Comparison of ENCODE assay signal across 29 cellular contexts in genomic region chr15:62250978-62251377, GRCh38.
DNase-seq lines count a peak whose midpoint lies in the region; ATAC-seq, FAIRE-seq and TF ChIP-seq lines count a peak whose summit lies in the region.
"Had no signal": no experiment of that assay in that cellular context is flagged by ENCODE, and none has a peak within 500 bp of the region (broad histone marks: within the 10 kb centered on the region; RNA-seq: fewer than 3 reads in every experiment).

No MANE protein-coding gene starts in this region.

- DNase-seq in right atrium auricular region (ENCODE audit: low spot score): peak; percentile 30
- DNase-seq in right cardiac atrium: no peak
- no peak for DNase-seq in A549 (ENCODE audit: low read depth in 1 of 2, low spot score in 1 of 2)
- peak; percentile 14 for DNase-seq in coronary artery (ENCODE audit: low spot score)
- peak; percentile 64 for DNase-seq in osteocyte (ENCODE audit: extremely low spot score, unreplicated experiment)
- DNase-seq in CD1c-positive myeloid dendritic cell (ENCODE audit: extremely low spot score): no peak
- DNase-seq in 8988T: no peak
- DNase-seq: AML-193; CD4-positive, alpha-beta memory T cell; CD4-positive, CD25-positive, alpha-beta regulatory T cell; CD8-positive, alpha-beta memory T cell; COR-L47; DMS 273 treated with DMSO at 0.1 percent for 48 hours; DMS153; DMS53; DMS79; DND-41; EL; GDM1 had no signal

- WGBS in right cardiac atrium: 78% methylated on average over 6 of the region's 6 CpGs
- WGBS in A549 (ENCODE audit: missing lambda C conversion rate): 77% methylated on average over 6 of the region's 6 CpGs

- H3K27me3 ChIP-seq in right atrium auricular region: no peaks in the 10 kb centered on the region
- no peaks in the 10 kb centered on the region for H3K27me3 ChIP-seq in right cardiac atrium (ENCODE audit: control insufficient read depth, insufficient read depth)
- H3K27me3 ChIP-seq: BLaER1 treated with 17β-estradiol and CSF1 and Interleukin-3, amounts not matched to agents 10 nM and 100 nM had no signal

- ATAC-seq in right cardiac atrium: no peak
- no peak for ATAC-seq in A549
- ATAC-seq in GM19395 (IDR thresholded peaks at IDR 0.05; ENCODE audit: unreplicated experiment): no peak
- ATAC-seq: GM12878 had no signal

- intact Hi-C loops in right cardiac atrium (cut with DNase I): no loop called here

- no peaks in the 10 kb centered on the region for H3K36me3 Mint-ChIP-seq in osteocyte (ENCODE audit: unreplicated experiment)
- H3K36me3 Mint-ChIP-seq: CD4-positive, alpha-beta memory T cell; CD4-positive, CD25-positive, alpha-beta regulatory T cell; CD8-positive, alpha-beta memory T cell had no signal

- no peak overlapping the region for H3K4me3 ChIP-seq in right atrium auricular region
- H3K4me3 ChIP-seq in right cardiac atrium (ENCODE audit: low read length): no peak overlapping the region
- H3K4me3 ChIP-seq in A549: no peak overlapping the region
- H3K4me3 ChIP-seq in coronary artery: no peak overlapping the region
- H3K4me3 ChIP-seq: BLaER1 treated with 17β-estradiol and CSF1 and Interleukin-3, amounts not matched to agents 10 nM and 100 nM; GM12878 had no signal

- H3K4me3 Mint-ChIP-seq in osteocyte (ENCODE audit: unreplicated experiment): no peak overlapping the region
- H3K4me3 Mint-ChIP-seq: B cell; CD4-positive, alpha-beta memory T cell; CD4-positive, CD25-positive, alpha-beta regulatory T cell; CD8-positive, alpha-beta memory T cell had no signal

- TF ChIP-seq EP300 in A549 (IDR thresholded peaks at IDR 0.05): no peak

- CTCF ChIA-PET in A549 (lab: Yijun Ruan, JAX): interaction anchor here (1.2 to 4.9 kb wide), 2 partner anchors 9 to 86 kb away, joined by 3 to 61 read pairs; partner anchors contain the start of gene C2CD4B

- no peak overlapping the region for H3K27ac ChIP-seq in right atrium auricular region
- no peak overlapping the region for H3K27ac ChIP-seq in right cardiac atrium (ENCODE audit: low read length)
- H3K27ac ChIP-seq in A549: no peak overlapping the region
- no peak overlapping the region for H3K27ac ChIP-seq in coronary artery
- H3K27ac ChIP-seq: 22Rv1; BLaER1 treated with 17β-estradiol and CSF1 and Interleukin-3, amounts not matched to agents 10 nM and 100 nM; C4-2B had no signal

- no peaks in the 10 kb centered on the region for H3K36me3 ChIP-seq in right atrium auricular region

- TF ChIP-seq CTCF in right atrium auricular region (IDR thresholded peaks at IDR 0.05) (no peak), A549 (IDR thresholded peaks at IDR 0.05) (no peak), coronary artery (IDR thresholded peaks at IDR 0.05) (no peak), osteocyte (IDR thresholded peaks at IDR 0.05) (no peak)

- peaks cover 49% of the 10 kb centered on the region for H3K27me3 Mint-ChIP-seq in osteocyte (ENCODE audit: unreplicated experiment)

- no peak for TF ChIP-seq POLR2A in A549 (IDR thresholded peaks at IDR 0.05; ENCODE audit: low read length)

- H3K9me3 Mint-ChIP-seq in osteocyte (ENCODE audit: unreplicated experiment): no peaks in the 10 kb centered on the region
- H3K9me3 Mint-ChIP-seq: CD4-positive, alpha-beta memory T cell; CD8-positive, alpha-beta memory T cell had no signal

- TF ChIP-seq RAD21 in A549 (conservative IDR thresholded peaks at IDR 0.05 in 1 of 2, IDR thresholded peaks at IDR 0.05 in 1 of 2): no peak

- H3K4me2 ChIP-seq in A549: no peak overlapping the region
- H3K4me2 ChIP-seq: BLaER1 treated with 17β-estradiol and CSF1 and Interleukin-3, amounts not matched to agents 10 nM and 100 nM had no signal

- no peaks in the 10 kb centered on the region for H3K4me1 ChIP-seq in right atrium auricular region
- H3K4me1 ChIP-seq in right cardiac atrium (ENCODE audit: control insufficient read depth, insufficient read depth, low read length): no peaks in the 10 kb centered on the region
- no peaks in the 10 kb centered on the region for H3K4me1 ChIP-seq in A549

- peak; percentile 7 for FAIRE-seq in A549 (lab: Jason Lieb, UNC)
- FAIRE-seq: A204.1, GM12878, GM12892, GM18507, GM19239 had no signal

- H3K9me3 ChIP-seq in right atrium auricular region: no peaks in the 10 kb centered on the region
- no peaks in the 10 kb centered on the region for H3K9me3 ChIP-seq in right cardiac atrium (ENCODE audit: control insufficient read depth, low read length)
- H3K9me3 ChIP-seq in A549: no peaks in the 10 kb centered on the region
- H3K9me3 ChIP-seq: BLaER1 treated with 17β-estradiol and CSF1 and Interleukin-3, amounts not matched to agents 10 nM and 100 nM had no signal

- H3K4me1 Mint-ChIP-seq in osteocyte (ENCODE audit: unreplicated experiment): no peaks in the 10 kb centered on the region
- H3K4me1 Mint-ChIP-seq: B cell; CD8-positive, alpha-beta memory T cell had no signal

- H3K27ac Mint-ChIP-seq in osteocyte (ENCODE audit: unreplicated experiment): no peak overlapping the region
- H3K27ac Mint-ChIP-seq: B cell; CD4-positive, alpha-beta memory T cell; CD8-positive, alpha-beta memory T cell had no signal

- POLR2A ChIA-PET in A549 (lab: Yijun Ruan, JAX): no interaction called here

TF ChIP-seq in A549, 52 proteins besides CTCF, POLR2A, EP300 and RAD21:
- TF ChIP-seq CHD2 (IDR thresholded peaks at IDR 0.05; ENCODE audit: low read length, partially characterized antibody) (no peak), CBX8 (IDR thresholded peaks at IDR 0.05) (no peak), HMGXB4 (CRISPR knock-in tag; IDR thresholded peaks at IDR 0.05; ENCODE audit: borderline replicate concordance) (no peak), MAX (IDR thresholded peaks at IDR 0.05) (no peak), FOSB (CRISPR knock-in tag; IDR thresholded peaks at IDR 0.05) (no peak), NFE2L2 (conservative IDR thresholded peaks at IDR 0.05; ENCODE audit: low read length) (no peak), RCOR1 (IDR thresholded peaks at IDR 0.05; ENCODE audit: low read depth, low read length) (no peak), SMC3 (IDR thresholded peaks at IDR 0.05) (no peak), CBX2 (IDR thresholded peaks at IDR 0.05; ENCODE audit: borderline replicate concordance, low read depth) (no peak)

Comparison
In these comparisons a context has a peak if more than half of its experiments do, and no peak if none do; other contexts are left out.
1. DNase-seq: peak in right atrium auricular region (single experiment), coronary artery (single experiment) and osteocyte (single experiment); none in right cardiac atrium (0 of 3), A549 (0 of 2), CD1c-positive myeloid dendritic cell (single experiment) and 8988T (single experiment).